1 cellular context compared by ENCODE assay signal in the genomic region with DNA sequence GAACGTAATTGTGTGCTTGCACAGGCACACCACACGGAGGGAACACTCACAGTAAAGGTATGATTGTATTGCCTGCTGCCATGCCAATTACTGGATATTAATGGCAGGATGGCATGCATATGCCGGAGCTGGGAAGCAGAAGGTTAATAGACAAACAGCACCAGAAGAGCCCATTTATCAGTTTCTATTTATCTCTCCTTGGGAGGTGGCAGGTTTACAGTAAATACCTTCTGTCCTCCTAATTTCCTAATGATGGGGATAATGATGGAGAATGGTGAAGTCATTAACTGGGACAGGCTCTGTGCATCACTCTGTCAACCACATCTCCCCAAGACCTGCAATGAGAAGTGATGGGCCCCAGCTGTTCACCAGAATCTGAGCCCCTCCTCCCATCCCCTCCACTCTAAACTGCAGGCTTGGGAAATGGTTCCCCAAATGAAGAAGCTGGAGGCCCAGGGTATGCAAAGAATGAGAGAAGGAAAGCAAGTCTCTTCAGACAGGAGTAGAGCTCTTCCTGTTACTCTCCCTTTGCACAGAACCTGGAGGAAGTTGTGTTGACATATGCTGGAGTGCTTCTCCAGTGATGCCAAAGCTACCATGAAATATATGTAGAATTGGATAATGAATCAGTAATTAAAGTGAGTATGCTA.
TF ChIP-seq lines count a peak whose summit lies in the region.

No MANE protein-coding gene starts in this region.

TF ChIP-seq in GM12878, 131 proteins besides CTCF, POLR2A, EP300 and RAD21 (continued from another document):
- TF ChIP-seq FOS (IDR thresholded peaks at IDR 0.05; ENCODE audit: borderline replicate concordance, extremely low read depth, insufficient read length) = no peak
